18 cellular contexts compared by ENCODE assay signal in genomic region chr9:134436926-134437325, GRCh38.
DNase-seq lines count a peak whose midpoint lies in the region; ATAC-seq and TF ChIP-seq lines count a peak whose summit lies in the region.
"Had no signal": no experiment of that assay in that cellular context is flagged by ENCODE, and none has a peak within 500 bp of the region (broad histone marks: within the 10 kb centered on the region; RNA-seq: fewer than 3 reads in every experiment).

No MANE protein-coding gene starts in this region.

- no peak overlapping the region for H3K27ac Mint-ChIP-seq in activated T-cell treated with anti-CD3 and anti-CD28 coated beads, Interleukin-2, amount 50 U/mL, for 24 hours
- H3K27ac Mint-ChIP-seq: activated naive CD8-positive, alpha-beta T cell treated with anti-CD3 and anti-CD28 coated beads for 36 hours had no signal

- TF ChIP-seq CTCF in hepatocyte (IDR thresholded peaks at IDR 0.05; ENCODE audit: poor library complexity), result no peak
- TF ChIP-seq CTCF in vagina (IDR thresholded peaks at IDR 0.05), result no peak

- peak; percentile 24 for DNase-seq in NCI-H82 (lab: John Stamatoyannopoulos, UW)
- DNase-seq in NCI-H82 treated with DMSO at 0.1 percent for 48 hours (lab: John Stamatoyannopoulos, UW; ENCODE audit: unreplicated experiment), result no peak
- DNase-seq in hepatocyte (ENCODE audit: low spot score), result no peak
- DNase-seq in retina, result peak; percentile 69
- no peak for DNase-seq in vagina (ENCODE audit: extremely low spot score in 2 of 2)
- no peak for DNase-seq in NCI-H187 treated with DMSO at 0.1 percent for 48 hours (lab: John Stamatoyannopoulos, UW)
- no peak for DNase-seq in activated T-cell treated with anti-CD3 and anti-CD28 coated beads, Interleukin-2, amount 50 U/mL, for 24 hours
- DNase-seq: 8988T; activated CD4-positive, alpha-beta T cell treated with anti-CD3 and anti-CD28 coated beads, Interleukin-2, amount 50 U/mL, for 48 hours; activated naive CD8-positive, alpha-beta T cell treated with anti-CD3 and anti-CD28 coated beads for 36 hours; activated T-cell treated with anti-CD3 and anti-CD28 coated beads, Interleukin-2, amount 50 U/mL, for 4 hours; effector CD8-positive, alpha-beta T cell; NCI-H1930; NCI-H526 treated with DMSO at 0.1 percent for 48 hours; PC-3 had no signal

- H3K4me1 Mint-ChIP-seq in activated T-cell treated with anti-CD3 and anti-CD28 coated beads, Interleukin-2, amount 50 U/mL, for 24 hours (ENCODE audit: low read depth), result no peaks in the 10 kb centered on the region
- H3K4me1 Mint-ChIP-seq: activated naive CD8-positive, alpha-beta T cell treated with anti-CD3 and anti-CD28 coated beads for 36 hours had no signal

- no peak overlapping the region for H2AFZ ChIP-seq in hepatocyte

- peaks cover 4% of the 10 kb centered on the region for H3K79me2 ChIP-seq in hepatocyte

- peak overlapping the region; percentile 87 for H3K27ac ChIP-seq in hepatocyte
- H3K27ac ChIP-seq in vagina, result peak overlapping the region; percentile 96

- no peak for ATAC-seq in GM21423 (IDR thresholded peaks at IDR 0.05; ENCODE audit: unreplicated experiment)
- ATAC-seq: activated T-cell treated with anti-CD3 and anti-CD28 coated beads, Interleukin-2, amount 50 U/mL, for 4 hours; left lobe of liver; PC-3 had no signal

- H3K36me3 ChIP-seq in hepatocyte (replicated peaks; ENCODE audit: insufficient read depth, low read depth) (no peaks in the 10 kb centered on the region), vagina (peaks cover 0 to 15% of the 10 kb centered on the region in 2 donors)

- H3K27me3 ChIP-seq in hepatocyte (no peaks in the 10 kb centered on the region), vagina (no peaks in the 10 kb centered on the region)
- H3K27me3 ChIP-seq: cardiac muscle cell had no signal

- no peak overlapping the region for H3K4me3 ChIP-seq in hepatocyte
- H3K4me3 ChIP-seq in vagina, result no peak overlapping the region
- H3K4me3 ChIP-seq: cardiac muscle cell had no signal

- intact Hi-C loops in vagina (cut with DNase I), result no loop called here

- WGBS in hepatocyte (ENCODE audit: low lambda C conversion rate, missing lambda C conversion rate), result 84% methylated on average over 11 of the region's 11 CpGs

- no peak overlapping the region for H3K4me3 Mint-ChIP-seq in activated T-cell treated with anti-CD3 and anti-CD28 coated beads, Interleukin-2, amount 50 U/mL, for 24 hours
- H3K4me3 Mint-ChIP-seq: activated naive CD8-positive, alpha-beta T cell treated with anti-CD3 and anti-CD28 coated beads for 36 hours; activated T-cell treated with anti-CD3 and anti-CD28 coated beads, Interleukin-2, amount 50 U/mL, for 4 hours had no signal

- H3K27me3 Mint-ChIP-seq in activated T-cell treated with anti-CD3 and anti-CD28 coated beads, Interleukin-2, amount 50 U/mL, for 24 hours, result peaks cover 16% of the 10 kb centered on the region

- H3K9me2 ChIP-seq in hepatocyte (replicated peaks; ENCODE audit: insufficient read depth), result no peaks in the 10 kb centered on the region

- no peaks in the 10 kb centered on the region for H3K9me3 Mint-ChIP-seq in activated T-cell treated with anti-CD3 and anti-CD28 coated beads, Interleukin-2, amount 50 U/mL, for 24 hours
- H3K9me3 Mint-ChIP-seq: activated naive CD8-positive, alpha-beta T cell treated with anti-CD3 and anti-CD28 coated beads for 36 hours; activated T-cell treated with anti-CD3 and anti-CD28 coated beads, Interleukin-2, amount 50 U/mL, for 4 hours had no signal

- H3K4me2 ChIP-seq in hepatocyte, result peak overlapping the region; percentile 37

- no peaks in the 10 kb centered on the region for H4K20me1 ChIP-seq in hepatocyte (ENCODE audit: insufficient read depth, poor library complexity, severe bottlenecking)

- H3K4me1 ChIP-seq in hepatocyte (ENCODE audit: insufficient read depth) (peaks cover 55% of the 10 kb centered on the region), vagina (peaks cover 72% of the 10 kb centered on the region)

- peaks cover 2% of the 10 kb centered on the region for H3K36me3 Mint-ChIP-seq in activated T-cell treated with anti-CD3 and anti-CD28 coated beads, Interleukin-2, amount 50 U/mL, for 24 hours (ENCODE audit: low read depth)
- H3K36me3 Mint-ChIP-seq: activated naive CD8-positive, alpha-beta T cell treated with anti-CD3 and anti-CD28 coated beads for 36 hours had no signal

- H3K9me3 ChIP-seq in hepatocyte (ENCODE audit: low read depth) (no peaks in the 10 kb centered on the region), vagina (no peaks in the 10 kb centered on the region)

- no peak for TF ChIP-seq POLR2A in vagina (IDR thresholded peaks at IDR 0.05)

Comparison
In these comparisons a context has a peak if more than half of its experiments do, and no peak if none do; other contexts are left out.
1. DNase-seq: peak in NCI-H82 (single experiment) and retina (single experiment); none in NCI-H82 treated with DMSO at 0.1 percent for 48 hours (single experiment), hepatocyte (single experiment), vagina (0 of 2), NCI-H187 treated with DMSO at 0.1 percent for 48 hours (single experiment) and activated T-cell treated with anti-CD3 and anti-CD28 coated beads, Interleukin-2, amount 50 U/mL, for 24 hours (single experiment).